Comparison of ENCODE assay signal across 22 cellular contexts in the genomic region with DNA sequence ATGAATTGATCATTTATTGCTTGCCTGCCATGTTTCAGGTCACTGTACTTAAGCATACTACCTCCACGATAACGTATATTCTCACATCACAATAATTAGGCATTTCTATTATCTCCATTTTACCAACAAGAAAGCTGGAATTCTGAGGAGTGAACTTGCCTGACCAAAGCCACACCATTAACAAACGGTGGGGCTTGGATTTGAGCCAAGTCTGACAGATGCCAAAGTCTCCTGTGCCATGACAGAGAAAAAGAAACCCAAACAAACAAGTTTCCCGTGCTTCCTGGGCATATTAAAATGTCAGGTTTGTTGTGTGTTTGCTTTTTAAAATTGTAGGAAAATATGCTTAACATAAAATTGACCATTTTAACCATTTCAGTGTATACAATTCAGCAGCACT. TPM values are rescaled to one million over a fixed set of nuclear protein-coding genes. Genes with fewer than 3 reads are reported as not detected.
DNase-seq lines count a peak whose midpoint lies in the region; TF ChIP-seq lines count a peak whose summit lies in the region.
"Had no signal": no experiment of that assay in that cellular context is flagged by ENCODE, and none has a peak within 500 bp of the region (broad histone marks: within the 10 kb centered on the region; RNA-seq: fewer than 3 reads in every experiment).

No MANE protein-coding gene starts in this region.

- no peak overlapping the region for H3K27ac ChIP-seq in MM.1S (ENCODE audit: low read length)
- H3K27ac ChIP-seq: coronary artery, ovary had no signal

- H3K4me2 ChIP-seq in MM.1S (ENCODE audit: low read depth, low read length) = no peak overlapping the region

- H3K9me3 ChIP-seq in MM.1S (replicated peaks; ENCODE audit: insufficient read depth, low read length) = no peaks in the 10 kb centered on the region
- H3K9me3 ChIP-seq: Caco-2, ovary had no signal

- DNase-seq in DMS53 (lab: John Stamatoyannopoulos, UW) (peak; percentile 14), DMS53 treated with DMSO at 0.1 percent for 48 hours (lab: John Stamatoyannopoulos, UW; ENCODE audit: unreplicated experiment) (no peak), COR-L47 (lab: John Stamatoyannopoulos, UW) (peak; percentile 47), NCI-H146 treated with DMSO at 0.1 percent for 48 hours (lab: John Stamatoyannopoulos, UW; ENCODE audit: unreplicated experiment) (peak; percentile 28), dermis blood vessel endothelial cell (peak; percentile 34), MM.1S (no peak), activated gamma-delta T cell (lab: John Stamatoyannopoulos, UW) (no peak), NOMO-1 treated with dmso at 0.1 percent for 144 hours (lab: John Stamatoyannopoulos, UW; ENCODE audit: unreplicated experiment) (no peak)
- DNase-seq: 8988T; activated CD4-positive, alpha-beta T cell treated with anti-CD3 and anti-CD28 coated beads for 48 hours; activated effector memory CD4-positive, alpha-beta T cell treated with Interleukin-2 at 50 U/mL for 16 hours; Caco-2; GF-D8; left cardiac atrium; NCI-H1048; right cardiac atrium; stimulated activated CD4-positive, alpha-beta T cell treated with anti-CD3 and anti-CD28 coated beads, Interleukin-15, amount 100 ng/mL, for 24 hours had no signal

- H2AFZ ChIP-seq in MM.1S (ENCODE audit: low read length) = no peak overlapping the region

- no peaks in the 10 kb centered on the region for H3K27me3 ChIP-seq in MM.1S (replicated peaks; ENCODE audit: insufficient read depth, low read length)
- H3K27me3 ChIP-seq: ovary had no signal

- H3F3A ChIP-seq in MM.1S (ENCODE audit: insufficient read depth, low read length) = no peaks in the 10 kb centered on the region

- H3K36me3 ChIP-seq in MM.1S (replicated peaks; ENCODE audit: insufficient read depth, low read length) = no peaks in the 10 kb centered on the region
- H3K36me3 ChIP-seq: ovary had no signal

- H3K9ac ChIP-seq in MM.1S (ENCODE audit: low read length) = no peak overlapping the region

- H3K79me2 ChIP-seq in MM.1S (ENCODE audit: low read length) = no peaks in the 10 kb centered on the region

- no peaks in the 10 kb centered on the region for H4K20me1 ChIP-seq in MM.1S (ENCODE audit: insufficient read depth, low read length)

- no peaks in the 10 kb centered on the region for H3K4me1 ChIP-seq in MM.1S (ENCODE audit: low read length)
- H3K4me1 ChIP-seq: Caco-2 had no signal

- H3K4me3 ChIP-seq in MM.1S (ENCODE audit: low read length) = no peak overlapping the region
- H3K4me3 ChIP-seq: coronary artery, ovary had no signal

- no peak for TF ChIP-seq CTCF in MM.1S (IDR thresholded peaks at IDR 0.05; ENCODE audit: low read length)

- H3K9me2 ChIP-seq in MM.1S (replicated peaks; ENCODE audit: insufficient read depth, low read length) = no peaks in the 10 kb centered on the region

RNA-seq across cellular contexts. Expression of a gene that starts 40.8 kb away (rescaled TPM):
- not detected in 2 replicates for total RNA-seq in dermis blood vessel endothelial cell
- total RNA-seq: Caco-2; left cardiac atrium; natural killer cell treated with Interleukin-12 subunit alpha and Interleukin-12 subunit beta and Interleukin-15 and Interleukin-18, amount 100 ng/mL, for 72 hours; ovary; right cardiac atrium; subcutaneous adipose tissue; T-helper 1 cell treated with Interleukin-12 subunit alpha and Interleukin-12 subunit beta and Interleukin-4 antibody, amounts not matched to agents 30 ng/mL and 1 ng/mL, for 36 hours had no signal

RNA-seq across cellular contexts. Expression of a gene that starts 54.9 kb away (rescaled TPM):
- total RNA-seq in dermis blood vessel endothelial cell = 11.1 and 21.1 TPM in 2 replicates

Comparison
In these comparisons a context has a peak if more than half of its experiments do, and no peak if none do; other contexts are left out.
1. DNase-seq: peak in DMS53 (single experiment), COR-L47 (single experiment), NCI-H146 treated with DMSO at 0.1 percent for 48 hours (single experiment) and dermis blood vessel endothelial cell (single experiment); none in DMS53 treated with DMSO at 0.1 percent for 48 hours (single experiment), MM.1S (single experiment), activated gamma-delta T cell (single experiment) and NOMO-1 treated with dmso at 0.1 percent for 144 hours (single experiment).